18 cellular contexts compared by ENCODE assay signal in the genomic region with DNA sequence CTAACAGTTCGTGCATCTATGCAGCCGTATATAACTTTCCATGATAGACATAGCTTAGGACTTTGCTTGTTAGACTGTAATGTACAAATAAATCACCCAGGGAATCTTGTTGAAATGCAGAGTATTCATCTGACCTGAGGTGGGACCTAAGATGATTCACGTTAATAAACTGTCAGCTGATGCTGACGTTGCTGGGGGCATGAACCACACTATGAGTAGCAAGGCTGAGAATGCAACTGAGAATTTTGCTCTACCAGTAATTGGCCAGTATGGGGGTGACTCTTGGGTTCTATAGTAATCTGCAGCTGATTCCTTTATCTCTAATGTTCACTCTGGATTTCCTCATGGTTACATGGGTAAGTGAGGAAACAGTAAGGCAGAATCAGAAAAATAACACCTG.
DNase-seq lines count a peak whose midpoint lies in the region; ATAC-seq, FAIRE-seq and TF ChIP-seq lines count a peak whose summit lies in the region.
"Had no signal": no experiment of that assay in that cellular context is flagged by ENCODE, and none has a peak within 500 bp of the region (broad histone marks: within the 10 kb centered on the region; RNA-seq: fewer than 3 reads in every experiment).

No MANE protein-coding gene starts in this region.

- ATAC-seq in RWPE2 (ENCODE audit: low read depth), result peak; percentile 97
- peak; percentile 67 for ATAC-seq in foreskin keratinocyte
- ATAC-seq: effector memory CD8-positive, alpha-beta T cell; T-cell had no signal

- H3K4me3 ChIP-seq in RWPE2 (ENCODE audit: severe bottlenecking), result no peak overlapping the region
- H3K4me3 ChIP-seq: GM23338 had no signal

- TF ChIP-seq CTCF in RWPE2 (IDR thresholded peaks at IDR 0.05; ENCODE audit: poor library complexity, severe bottlenecking), result no peak
- TF ChIP-seq CTCF in foreskin keratinocyte (conservative IDR thresholded peaks at IDR 0.05), result no peak

- H3K27me3 ChIP-seq in RWPE2 (ENCODE audit: insufficient read depth, poor library complexity, severe bottlenecking), result no peaks in the 10 kb centered on the region
- H3K27me3 ChIP-seq in foreskin keratinocyte, result no peaks in the 10 kb centered on the region

- H3K27ac Mint-ChIP-seq in activated T-helper 1 cell treated with anti-CD3 and anti-CD28 coated beads, Interleukin-12 subunit alpha, Interleukin-12 subunit beta, Interleukin-2, Interleukin-4 antibody, amounts not matched to agents 30 ng/mL and 10 ng/mL and 1 ng/mL, durations not matched to agents 14 hours and 24 hours and 36 hours, result no peak overlapping the region
- H3K27ac Mint-ChIP-seq: activated naive CD8-positive, alpha-beta T cell treated with anti-CD3 and anti-CD28 coated beads for 36 hours; effector memory CD8-positive, alpha-beta T cell; GM23338; T-cell had no signal

- peak; percentile 31 for DNase-seq in H54 (ENCODE audit: insufficient read length, low spot score)
- peak; percentile 34 for DNase-seq in RWPE2 (ENCODE audit: low spot score)
- DNase-seq in foreskin keratinocyte, result peak; percentile 9 to 47
- DNase-seq in urothelium cell line (ENCODE audit: low spot score), result peak; percentile 54
- DNase-seq in KG1 (lab: John Stamatoyannopoulos, UW), result no peak
- no peak for DNase-seq in activated T-helper 1 cell treated with anti-CD3 and anti-CD28 coated beads, Interleukin-12 subunit alpha, Interleukin-12 subunit beta, Interleukin-2, Interleukin-4 antibody, amounts not matched to agents 30 ng/mL and 10 ng/mL and 1 ng/mL, durations not matched to agents 14 hours and 24 hours and 36 hours (ENCODE audit: low spot score)
- no peak for DNase-seq in stimulated activated CD4-positive, alpha-beta T cell treated with anti-CD3 and anti-CD28 coated beads, Interleukin-2, amount 100 ng/mL, for 24 hours
- DNase-seq: activated naive CD8-positive, alpha-beta T cell treated with anti-CD3 and anti-CD28 coated beads for 36 hours; C1 segment of cervical spinal cord; DMS 273 treated with DMSO at 0.1 percent for 48 hours; effector memory CD8-positive, alpha-beta T cell; NCI-H1436 treated with DMSO at 0.1 percent for 48 hours; Right ventricle myocardium superior; stimulated activated CD4-positive, alpha-beta T cell treated with anti-CD3 and anti-CD28 coated beads, Interleukin-4, amount 100 ng/mL, for 4 hours; stimulated activated CD8-positive, alpha-beta memory T cell treated with anti-CD3 and anti-CD28 coated beads, Interleukin-4, amount 100 ng/mL, for 48 hours; T-cell had no signal

- H3K27ac ChIP-seq in RWPE2 (ENCODE audit: poor library complexity, severe bottlenecking), result peak overlapping the region; percentile 44
- no peak overlapping the region for H3K27ac ChIP-seq in foreskin keratinocyte
- H3K27ac ChIP-seq: VCaP had no signal

- intact Hi-C loops in activated T-helper 1 cell treated with anti-CD3 and anti-CD28 coated beads, Interleukin-12 subunit alpha, Interleukin-12 subunit beta, Interleukin-2, Interleukin-4 antibody, amounts not matched to agents 30 ng/mL and 10 ng/mL and 1 ng/mL, durations not matched to agents 14 hours and 24 hours and 36 hours (cut with micrococcal nuclease), result no loop called here

- peak; percentile 48 for FAIRE-seq in H54 (lab: Jason Lieb, UNC)
- FAIRE-seq in urothelium cell line (lab: Jason Lieb, UNC), result no peak

- H3K9me3 ChIP-seq in RWPE2 (ENCODE audit: severe bottlenecking), result no peaks in the 10 kb centered on the region

- H3K4me1 Mint-ChIP-seq in activated T-helper 1 cell treated with anti-CD3 and anti-CD28 coated beads, Interleukin-12 subunit alpha, Interleukin-12 subunit beta, Interleukin-2, Interleukin-4 antibody, amounts not matched to agents 30 ng/mL and 10 ng/mL and 1 ng/mL, durations not matched to agents 14 hours and 24 hours and 36 hours (ENCODE audit: low read depth), result no peaks in the 10 kb centered on the region
- H3K4me1 Mint-ChIP-seq: activated naive CD8-positive, alpha-beta T cell treated with anti-CD3 and anti-CD28 coated beads for 36 hours; GM23338; T-cell had no signal

- H3K27me3 Mint-ChIP-seq in activated T-helper 1 cell treated with anti-CD3 and anti-CD28 coated beads, Interleukin-12 subunit alpha, Interleukin-12 subunit beta, Interleukin-2, Interleukin-4 antibody, amounts not matched to agents 30 ng/mL and 10 ng/mL and 1 ng/mL, durations not matched to agents 14 hours and 24 hours and 36 hours (ENCODE audit: insufficient read depth), result no peaks in the 10 kb centered on the region
- H3K27me3 Mint-ChIP-seq: activated naive CD8-positive, alpha-beta T cell treated with anti-CD3 and anti-CD28 coated beads for 36 hours; effector memory CD8-positive, alpha-beta T cell; T-cell had no signal

- H3K9me3 Mint-ChIP-seq in activated T-helper 1 cell treated with anti-CD3 and anti-CD28 coated beads, Interleukin-12 subunit alpha, Interleukin-12 subunit beta, Interleukin-2, Interleukin-4 antibody, amounts not matched to agents 30 ng/mL and 10 ng/mL and 1 ng/mL, durations not matched to agents 14 hours and 24 hours and 36 hours, result no peaks in the 10 kb centered on the region
- H3K9me3 Mint-ChIP-seq: activated naive CD8-positive, alpha-beta T cell treated with anti-CD3 and anti-CD28 coated beads for 36 hours; GM23338 had no signal

- H3K4me1 ChIP-seq in RWPE2 (ENCODE audit: insufficient read depth, poor library complexity, severe bottlenecking) (peaks cover 15% of the 10 kb centered on the region), foreskin keratinocyte (no peaks in the 10 kb centered on the region)

- no peaks in the 10 kb centered on the region for H3K36me3 Mint-ChIP-seq in activated T-helper 1 cell treated with anti-CD3 and anti-CD28 coated beads, Interleukin-12 subunit alpha, Interleukin-12 subunit beta, Interleukin-2, Interleukin-4 antibody, amounts not matched to agents 30 ng/mL and 10 ng/mL and 1 ng/mL, durations not matched to agents 14 hours and 24 hours and 36 hours (ENCODE audit: low read depth)
- H3K36me3 Mint-ChIP-seq: activated naive CD8-positive, alpha-beta T cell treated with anti-CD3 and anti-CD28 coated beads for 36 hours; T-cell had no signal

- H3K4me3 Mint-ChIP-seq in activated T-helper 1 cell treated with anti-CD3 and anti-CD28 coated beads, Interleukin-12 subunit alpha, Interleukin-12 subunit beta, Interleukin-2, Interleukin-4 antibody, amounts not matched to agents 30 ng/mL and 10 ng/mL and 1 ng/mL, durations not matched to agents 14 hours and 24 hours and 36 hours, result no peak overlapping the region
- H3K4me3 Mint-ChIP-seq: activated naive CD8-positive, alpha-beta T cell treated with anti-CD3 and anti-CD28 coated beads for 36 hours; effector memory CD8-positive, alpha-beta T cell; GM23338; T-cell had no signal

- no peak for TF ChIP-seq POLR2A in H54 (IDR thresholded peaks at IDR 0.05; ENCODE audit: low read depth, low read length)

- no peaks in the 10 kb centered on the region for H3K36me3 ChIP-seq in RWPE2 (ENCODE audit: low read depth)

Comparison
In these comparisons a context has a peak if more than half of its experiments do, and no peak if none do; other contexts are left out.
1. DNase-seq: peak in H54 (single experiment), RWPE2 (single experiment), foreskin keratinocyte (2 of 2) and urothelium cell line (single experiment); none in KG1 (single experiment), activated T-helper 1 cell treated with anti-CD3 and anti-CD28 coated beads, Interleukin-12 subunit alpha, Interleukin-12 subunit beta, Interleukin-2, Interleukin-4 antibody, amounts not matched to agents 30 ng/mL and 10 ng/mL and 1 ng/mL, durations not matched to agents 14 hours and 24 hours and 36 hours (single experiment) and stimulated activated CD4-positive, alpha-beta T cell treated with anti-CD3 and anti-CD28 coated beads, Interleukin-2, amount 100 ng/mL, for 24 hours (0 of 2).